Comparison of ENCODE assay signal across 1 cellular context in the genomic region with DNA sequence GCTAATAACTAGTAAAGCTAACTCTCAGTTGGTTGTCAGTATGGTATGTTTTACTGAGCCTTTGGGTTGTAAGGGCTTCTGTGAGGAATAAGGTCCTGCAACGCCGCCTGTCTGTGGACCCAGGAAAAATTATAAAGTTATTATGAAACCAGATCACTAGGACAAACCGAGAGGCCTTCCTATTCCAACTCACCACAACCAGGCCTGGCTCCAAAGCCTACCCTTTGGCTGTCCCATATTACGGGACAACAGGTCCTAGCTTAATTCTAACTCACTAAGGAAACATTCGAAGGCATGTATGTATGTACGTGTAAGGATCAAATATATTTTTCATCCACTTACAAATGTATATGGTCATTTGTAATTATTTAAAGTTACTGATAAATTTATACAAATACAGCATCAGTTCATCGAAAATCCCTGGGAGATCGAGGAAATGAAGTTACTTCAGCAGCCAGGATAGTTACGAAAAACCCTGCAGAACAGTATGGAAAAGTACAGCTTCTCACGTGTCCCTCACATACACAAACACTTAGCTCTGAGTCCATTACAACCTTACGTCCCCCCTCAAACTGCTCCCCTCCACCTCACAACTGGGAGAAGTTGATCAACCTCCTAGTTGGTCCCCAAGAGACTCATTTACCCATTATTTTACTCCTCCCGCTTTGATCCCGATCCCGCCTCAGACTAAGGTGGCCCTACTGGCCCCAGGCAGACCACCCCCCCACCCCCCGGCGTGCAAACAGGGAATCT.
TF ChIP-seq lines count a peak whose summit lies in the region.

No MANE protein-coding gene starts in this region.

TF ChIP-seq in K562, 482 proteins besides CTCF, POLR2A, EP300 and RAD21 (continued from another document):
- TF ChIP-seq, protein P1, sequence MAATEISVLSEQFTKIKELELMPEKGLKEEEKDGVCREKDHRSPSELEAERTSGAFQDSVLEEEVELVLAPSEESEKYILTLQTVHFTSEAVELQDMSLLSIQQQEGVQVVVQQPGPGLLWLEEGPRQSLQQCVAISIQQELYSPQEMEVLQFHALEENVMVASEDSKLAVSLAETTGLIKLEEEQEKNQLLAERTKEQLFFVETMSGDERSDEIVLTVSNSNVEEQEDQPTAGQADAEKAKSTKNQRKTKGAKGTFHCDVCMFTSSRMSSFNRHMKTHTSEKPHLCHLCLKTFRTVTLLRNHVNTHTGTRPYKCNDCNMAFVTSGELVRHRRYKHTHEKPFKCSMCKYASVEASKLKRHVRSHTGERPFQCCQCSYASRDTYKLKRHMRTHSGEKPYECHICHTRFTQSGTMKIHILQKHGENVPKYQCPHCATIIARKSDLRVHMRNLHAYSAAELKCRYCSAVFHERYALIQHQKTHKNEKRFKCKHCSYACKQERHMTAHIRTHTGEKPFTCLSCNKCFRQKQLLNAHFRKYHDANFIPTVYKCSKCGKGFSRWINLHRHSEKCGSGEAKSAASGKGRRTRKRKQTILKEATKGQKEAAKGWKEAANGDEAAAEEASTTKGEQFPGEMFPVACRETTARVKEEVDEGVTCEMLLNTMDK (IDR thresholded peaks at IDR 0.05; ENCODE audit: borderline replicate concordance, insufficient read depth, low read depth, low read length, poor library complexity, severe bottlenecking): peak; percentile 72
- no peak for TF ChIP-seq ZNF3 (CRISPR knock-in tag; IDR thresholded peaks at IDR 0.05)
- TF ChIP-seq NONO (IDR thresholded peaks at IDR 0.05; ENCODE audit: low read depth in 2 of 2, low read length in 1 of 2): no peak
- TF ChIP-seq, protein P2, sequence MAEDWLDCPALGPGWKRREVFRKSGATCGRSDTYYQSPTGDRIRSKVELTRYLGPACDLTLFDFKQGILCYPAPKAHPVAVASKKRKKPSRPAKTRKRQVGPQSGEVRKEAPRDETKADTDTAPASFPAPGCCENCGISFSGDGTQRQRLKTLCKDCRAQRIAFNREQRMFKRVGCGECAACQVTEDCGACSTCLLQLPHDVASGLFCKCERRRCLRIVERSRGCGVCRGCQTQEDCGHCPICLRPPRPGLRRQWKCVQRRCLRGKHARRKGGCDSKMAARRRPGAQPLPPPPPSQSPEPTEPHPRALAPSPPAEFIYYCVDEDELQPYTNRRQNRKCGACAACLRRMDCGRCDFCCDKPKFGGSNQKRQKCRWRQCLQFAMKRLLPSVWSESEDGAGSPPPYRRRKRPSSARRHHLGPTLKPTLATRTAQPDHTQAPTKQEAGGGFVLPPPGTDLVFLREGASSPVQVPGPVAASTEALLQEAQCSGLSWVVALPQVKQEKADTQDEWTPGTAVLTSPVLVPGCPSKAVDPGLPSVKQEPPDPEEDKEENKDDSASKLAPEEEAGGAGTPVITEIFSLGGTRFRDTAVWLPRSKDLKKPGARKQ (CRISPR knock-in tag; IDR thresholded peaks at IDR 0.05): no peak
- TF ChIP-seq EGR1 (conservative IDR thresholded peaks at IDR 0.05): no peak
- no peak for TF ChIP-seq U2AF1 (optimal IDR thresholded peaks at IDR 0.05; ENCODE audit: low read depth, low read length)
- no peak for TF ChIP-seq RBM34 (IDR thresholded peaks at IDR 0.05; ENCODE audit: borderline replicate concordance, insufficient read depth, low read length)
- TF ChIP-seq, protein P3, sequence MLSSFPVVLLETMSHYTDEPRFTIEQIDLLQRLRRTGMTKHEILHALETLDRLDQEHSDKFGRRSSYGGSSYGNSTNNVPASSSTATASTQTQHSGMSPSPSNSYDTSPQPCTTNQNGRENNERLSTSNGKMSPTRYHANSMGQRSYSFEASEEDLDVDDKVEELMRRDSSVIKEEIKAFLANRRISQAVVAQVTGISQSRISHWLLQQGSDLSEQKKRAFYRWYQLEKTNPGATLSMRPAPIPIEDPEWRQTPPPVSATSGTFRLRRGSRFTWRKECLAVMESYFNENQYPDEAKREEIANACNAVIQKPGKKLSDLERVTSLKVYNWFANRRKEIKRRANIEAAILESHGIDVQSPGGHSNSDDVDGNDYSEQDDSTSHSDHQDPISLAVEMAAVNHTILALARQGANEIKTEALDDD (IDR thresholded peaks at IDR 0.05): peak; percentile 98
- TF ChIP-seq, protein P4, sequence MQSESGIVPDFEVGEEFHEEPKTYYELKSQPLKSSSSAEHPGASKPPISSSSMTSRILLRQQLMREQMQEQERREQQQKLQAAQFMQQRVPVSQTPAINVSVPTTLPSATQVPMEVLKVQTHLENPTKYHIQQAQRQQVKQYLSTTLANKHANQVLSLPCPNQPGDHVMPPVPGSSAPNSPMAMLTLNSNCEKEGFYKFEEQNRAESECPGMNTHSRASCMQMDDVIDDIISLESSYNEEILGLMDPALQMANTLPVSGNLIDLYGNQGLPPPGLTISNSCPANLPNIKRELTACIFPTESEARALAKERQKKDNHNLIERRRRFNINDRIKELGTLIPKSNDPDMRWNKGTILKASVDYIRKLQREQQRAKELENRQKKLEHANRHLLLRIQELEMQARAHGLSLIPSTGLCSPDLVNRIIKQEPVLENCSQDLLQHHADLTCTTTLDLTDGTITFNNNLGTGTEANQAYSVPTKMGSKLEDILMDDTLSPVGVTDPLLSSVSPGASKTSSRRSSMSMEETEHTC (IDR thresholded peaks at IDR 0.05): no peak
- no peak for TF ChIP-seq ZKSCAN8 (CRISPR knock-in tag; IDR thresholded peaks at IDR 0.05)
- TF ChIP-seq NFRKB (IDR thresholded peaks at IDR 0.05; ENCODE audit: low read depth): 0 out of 2 replicates have a peak, but pooled peaks have one; percentile 26
- TF ChIP-seq NR3C1 (CRISPR knock-in tag; IDR thresholded peaks at IDR 0.05): no peak
- no peak for TF ChIP-seq CEBPG (CRISPR knock-in tag; IDR thresholded peaks at IDR 0.05)
- peak in 1 of 2 experiments; percentile 23; a peak in 1 of 4 replicates for TF ChIP-seq CEBPG (tag; conservative IDR thresholded peaks at IDR 0.05 in 1 of 2, IDR thresholded peaks at IDR 0.05 in 1 of 2)
- no peak for TF ChIP-seq ARHGAP35 (IDR thresholded peaks at IDR 0.05; ENCODE audit: partially characterized antibody)
- 0 out of 2 replicates have a peak, but pooled peaks have one; percentile 31 for TF ChIP-seq POLR2AphosphoS5 (IDR thresholded peaks at IDR 0.05; ENCODE audit: control insufficient read depth, insufficient read depth, low read depth, low read length)
- peak; percentile 38 for TF ChIP-seq BRD9 (IDR thresholded peaks at IDR 0.05; ENCODE audit: low read depth, partially characterized antibody)
- peak; percentile 6; the same call in 1 of the 2 replicates for TF ChIP-seq L3MBTL2 (IDR thresholded peaks at IDR 0.05)
- no peak for TF ChIP-seq PHF20 (IDR thresholded peaks at IDR 0.05; ENCODE audit: partially characterized antibody)
- no peak for TF ChIP-seq EWSR1 (IDR thresholded peaks at IDR 0.05; ENCODE audit: borderline replicate concordance, low read depth, partially characterized antibody)
- no peak for TF ChIP-seq RHOXF2B (CRISPR knock-in tag; conservative IDR thresholded peaks at IDR 0.05)
- no peak for TF ChIP-seq SMARCB1 (IDR thresholded peaks at IDR 0.05; ENCODE audit: insufficient read length, low read depth)
- no peak for TF ChIP-seq KDM1A (IDR thresholded peaks at IDR 0.05)
- no peak for TF ChIP-seq SIRT6 (IDR thresholded peaks at IDR 0.05; ENCODE audit: low read depth, low read length)
- TF ChIP-seq, protein P5, sequence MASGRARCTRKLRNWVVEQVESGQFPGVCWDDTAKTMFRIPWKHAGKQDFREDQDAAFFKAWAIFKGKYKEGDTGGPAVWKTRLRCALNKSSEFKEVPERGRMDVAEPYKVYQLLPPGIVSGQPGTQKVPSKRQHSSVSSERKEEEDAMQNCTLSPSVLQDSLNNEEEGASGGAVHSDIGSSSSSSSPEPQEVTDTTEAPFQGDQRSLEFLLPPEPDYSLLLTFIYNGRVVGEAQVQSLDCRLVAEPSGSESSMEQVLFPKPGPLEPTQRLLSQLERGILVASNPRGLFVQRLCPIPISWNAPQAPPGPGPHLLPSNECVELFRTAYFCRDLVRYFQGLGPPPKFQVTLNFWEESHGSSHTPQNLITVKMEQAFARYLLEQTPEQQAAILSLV (tag; IDR thresholded peaks at IDR 0.05): no peak
- TF ChIP-seq RBM25 (IDR thresholded peaks at IDR 0.05; ENCODE audit: low read depth, low read length, severe bottlenecking): peak; percentile 13
- no peak for TF ChIP-seq ZNF133 (CRISPR knock-in tag; IDR thresholded peaks at IDR 0.05)
- no peak for TF ChIP-seq SOX6 (IDR thresholded peaks at IDR 0.05)
- peak; percentile 47 for TF ChIP-seq RBFOX2 (IDR thresholded peaks at IDR 0.05; ENCODE audit: low read depth, low read length)
- TF ChIP-seq ZNF589 (CRISPR knock-in tag; IDR thresholded peaks at IDR 0.05; ENCODE audit: low read depth): no peak
- no peak for TF ChIP-seq JUN (IDR thresholded peaks at IDR 0.05; ENCODE audit: borderline replicate concordance, low read depth, low read length)
- no peak for TF ChIP-seq JUN (CRISPR knock-in tag; IDR thresholded peaks at IDR 0.05; ENCODE audit: borderline replicate concordance)
- no peak for TF ChIP-seq SP2 (IDR thresholded peaks at IDR 0.05; ENCODE audit: extremely low read depth, low read depth, low read length, poor library complexity, severe bottlenecking)
- 0 out of 2 replicates have a peak, but pooled peaks have one; percentile 3 for TF ChIP-seq XRCC5 (IDR thresholded peaks at IDR 0.05; ENCODE audit: low read depth, low read length)
- TF ChIP-seq, protein P6, sequence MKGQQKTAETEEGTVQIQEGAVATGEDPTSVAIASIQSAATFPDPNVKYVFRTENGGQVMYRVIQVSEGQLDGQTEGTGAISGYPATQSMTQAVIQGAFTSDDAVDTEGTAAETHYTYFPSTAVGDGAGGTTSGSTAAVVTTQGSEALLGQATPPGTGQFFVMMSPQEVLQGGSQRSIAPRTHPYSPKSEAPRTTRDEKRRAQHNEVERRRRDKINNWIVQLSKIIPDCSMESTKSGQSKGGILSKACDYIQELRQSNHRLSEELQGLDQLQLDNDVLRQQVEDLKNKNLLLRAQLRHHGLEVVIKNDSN (CRISPR knock-in tag; IDR thresholded peaks at IDR 0.05): no peak
- TF ChIP-seq ATF1 (CRISPR knock-in tag; IDR thresholded peaks at IDR 0.05): no peak
- TF ChIP-seq ATF1 (tag; IDR thresholded peaks at IDR 0.05): no peak
- TF ChIP-seq, protein P7, sequence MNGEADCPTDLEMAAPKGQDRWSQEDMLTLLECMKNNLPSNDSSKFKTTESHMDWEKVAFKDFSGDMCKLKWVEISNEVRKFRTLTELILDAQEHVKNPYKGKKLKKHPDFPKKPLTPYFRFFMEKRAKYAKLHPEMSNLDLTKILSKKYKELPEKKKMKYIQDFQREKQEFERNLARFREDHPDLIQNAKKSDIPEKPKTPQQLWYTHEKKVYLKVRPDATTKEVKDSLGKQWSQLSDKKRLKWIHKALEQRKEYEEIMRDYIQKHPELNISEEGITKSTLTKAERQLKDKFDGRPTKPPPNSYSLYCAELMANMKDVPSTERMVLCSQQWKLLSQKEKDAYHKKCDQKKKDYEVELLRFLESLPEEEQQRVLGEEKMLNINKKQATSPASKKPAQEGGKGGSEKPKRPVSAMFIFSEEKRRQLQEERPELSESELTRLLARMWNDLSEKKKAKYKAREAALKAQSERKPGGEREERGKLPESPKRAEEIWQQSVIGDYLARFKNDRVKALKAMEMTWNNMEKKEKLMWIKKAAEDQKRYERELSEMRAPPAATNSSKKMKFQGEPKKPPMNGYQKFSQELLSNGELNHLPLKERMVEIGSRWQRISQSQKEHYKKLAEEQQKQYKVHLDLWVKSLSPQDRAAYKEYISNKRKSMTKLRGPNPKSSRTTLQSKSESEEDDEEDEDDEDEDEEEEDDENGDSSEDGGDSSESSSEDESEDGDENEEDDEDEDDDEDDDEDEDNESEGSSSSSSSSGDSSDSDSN (IDR thresholded peaks at IDR 0.05; ENCODE audit: borderline replicate concordance in 1 of 2, low read depth in 2 of 2, low read length in 2 of 2): no peak
- TF ChIP-seq, protein P8, sequence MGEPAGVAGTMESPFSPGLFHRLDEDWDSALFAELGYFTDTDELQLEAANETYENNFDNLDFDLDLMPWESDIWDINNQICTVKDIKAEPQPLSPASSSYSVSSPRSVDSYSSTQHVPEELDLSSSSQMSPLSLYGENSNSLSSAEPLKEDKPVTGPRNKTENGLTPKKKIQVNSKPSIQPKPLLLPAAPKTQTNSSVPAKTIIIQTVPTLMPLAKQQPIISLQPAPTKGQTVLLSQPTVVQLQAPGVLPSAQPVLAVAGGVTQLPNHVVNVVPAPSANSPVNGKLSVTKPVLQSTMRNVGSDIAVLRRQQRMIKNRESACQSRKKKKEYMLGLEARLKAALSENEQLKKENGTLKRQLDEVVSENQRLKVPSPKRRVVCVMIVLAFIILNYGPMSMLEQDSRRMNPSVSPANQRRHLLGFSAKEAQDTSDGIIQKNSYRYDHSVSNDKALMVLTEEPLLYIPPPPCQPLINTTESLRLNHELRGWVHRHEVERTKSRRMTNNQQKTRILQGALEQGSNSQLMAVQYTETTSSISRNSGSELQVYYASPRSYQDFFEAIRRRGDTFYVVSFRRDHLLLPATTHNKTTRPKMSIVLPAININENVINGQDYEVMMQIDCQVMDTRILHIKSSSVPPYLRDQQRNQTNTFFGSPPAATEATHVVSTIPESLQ (CRISPR knock-in tag; IDR thresholded peaks at IDR 0.05): no peak
- TF ChIP-seq, protein P9, sequence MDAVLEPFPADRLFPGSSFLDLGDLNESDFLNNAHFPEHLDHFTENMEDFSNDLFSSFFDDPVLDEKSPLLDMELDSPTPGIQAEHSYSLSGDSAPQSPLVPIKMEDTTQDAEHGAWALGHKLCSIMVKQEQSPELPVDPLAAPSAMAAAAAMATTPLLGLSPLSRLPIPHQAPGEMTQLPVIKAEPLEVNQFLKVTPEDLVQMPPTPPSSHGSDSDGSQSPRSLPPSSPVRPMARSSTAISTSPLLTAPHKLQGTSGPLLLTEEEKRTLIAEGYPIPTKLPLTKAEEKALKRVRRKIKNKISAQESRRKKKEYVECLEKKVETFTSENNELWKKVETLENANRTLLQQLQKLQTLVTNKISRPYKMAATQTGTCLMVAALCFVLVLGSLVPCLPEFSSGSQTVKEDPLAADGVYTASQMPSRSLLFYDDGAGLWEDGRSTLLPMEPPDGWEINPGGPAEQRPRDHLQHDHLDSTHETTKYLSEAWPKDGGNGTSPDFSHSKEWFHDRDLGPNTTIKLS (IDR thresholded peaks at IDR 0.05; ENCODE audit: borderline replicate concordance, low read depth): no peak; the same call in 1 of the 2 replicates
- TF ChIP-seq SAFB (IDR thresholded peaks at IDR 0.05; ENCODE audit: borderline replicate concordance, low read depth, low read length): no peak
- TF ChIP-seq GABPB1 (CRISPR knock-in tag; IDR thresholded peaks at IDR 0.05): no peak
- no peak for TF ChIP-seq RBBP5 (IDR thresholded peaks at IDR 0.05; ENCODE audit: borderline replicate concordance, insufficient read depth, low read length, poor library complexity, severe bottlenecking)
